32 cellular contexts compared by ENCODE assay signal in the genomic region with DNA sequence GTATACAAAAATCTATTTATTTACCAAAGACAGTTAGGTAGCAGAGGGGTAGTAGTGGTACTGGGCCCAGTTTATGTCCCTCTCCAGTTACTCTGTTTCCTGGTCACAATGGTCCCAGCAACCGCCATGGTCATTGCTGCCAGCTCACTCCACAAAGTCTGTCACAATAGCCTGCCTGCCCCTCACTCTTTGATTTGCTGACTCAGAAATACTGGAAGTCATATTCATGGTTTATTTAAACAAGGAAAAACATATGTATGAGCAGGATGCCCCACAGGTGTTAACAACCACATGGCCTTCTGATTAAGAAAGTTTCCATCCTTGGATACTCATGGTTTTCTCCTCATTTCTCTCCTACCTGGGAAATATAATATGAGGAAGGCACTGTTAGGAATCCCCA. TPM values are rescaled to one million over a fixed set of nuclear protein-coding genes. Genes with fewer than 3 reads are reported as not detected.
"Had no signal": no experiment of that assay in that cellular context is flagged by ENCODE, and none has a peak within 500 bp of the region (broad histone marks: within the 10 kb centered on the region; RNA-seq: fewer than 3 reads in every experiment).

No MANE protein-coding gene starts in this region.

- H3K4me1 ChIP-seq: neural progenitor cell, parathyroid adenoma, psoas muscle, right atrium auricular region, stomach, testis, tibial artery, upper lobe of right lung had no signal

- H3K27me3 ChIP-seq: neural progenitor cell, neutrophil, right atrium auricular region, stomach, testis, tibial artery, upper lobe of right lung had no signal

- DNase-seq: hypothalamus; immature natural killer cell; islet precursor cell; left ventricle myocardium inferior; mesendoderm; naive B cell; natural killer cell; nephron progenitor cell; occipital lobe; psoas muscle; stimulated activated CD4-positive, alpha-beta T cell treated with anti-CD3 and anti-CD28 coated beads, Interleukin-12 subunit alpha, Interleukin-12 subunit beta, amount 100 ng/mL, for 4 hours; stimulated activated CD4-positive, alpha-beta T cell treated with anti-CD3 and anti-CD28 coated beads, Interleukin-15, amount 100 ng/mL, for 24 hours; stimulated activated CD4-positive, alpha-beta T cell treated with anti-CD3 and anti-CD28 coated beads, Interleukin-2, amount 100 ng/mL, for 24 hours; stimulated activated CD4-positive, alpha-beta T cell treated with anti-CD3 and anti-CD28 coated beads, Interleukin-4, amount 100 ng/mL, for 1 hour; stimulated activated naive B cell treated with anti-CD40 and anti-IgM and Interleukin-4, amounts not matched to agents 10 μg/mL and 1 μg/mL and 100 μg/mL, for 72 hours; stimulated activated naive CD8-positive, alpha-beta T cell treated with anti-CD3 and anti-CD28 coated beads, Interleukin-15, Interleukin-2, amounts not matched to agents 100 U/mL and 50 U/mL, for 24 hours; stomach; testis; tibial artery; trophoblast cell; upper lobe of right lung had no signal

- H3K36me3 ChIP-seq: left ventricle myocardium inferior, neural progenitor cell, neutrophil, right atrium auricular region, stomach, tibial artery, upper lobe of right lung had no signal

- FAIRE-seq: urothelium cell line had no signal

- H3K4me2 ChIP-seq: neural progenitor cell had no signal

- H3K9ac ChIP-seq: neural progenitor cell, parathyroid adenoma had no signal

- H3K9me3 ChIP-seq: left ventricle myocardium inferior, neutrophil, psoas muscle, right atrium auricular region, stomach, testis, tibial artery, upper lobe of right lung had no signal

- H3K79me2 ChIP-seq: parathyroid adenoma had no signal

- H2AFZ ChIP-seq: neural progenitor cell, parathyroid adenoma had no signal

- H3K27ac ChIP-seq: left ventricle myocardium inferior, neural progenitor cell, neutrophil, parathyroid adenoma, psoas muscle, right atrium auricular region, skin epidermis, stomach, testis, tibial artery, upper lobe of right lung had no signal

- H3K4me3 ChIP-seq: left ventricle myocardium inferior, lung, neural progenitor cell, psoas muscle, right atrium auricular region, skin epidermis, stomach, testis, tibial artery, upper lobe of right lung had no signal

- ATAC-seq: natural killer cell; psoas muscle; sciatic nerve; stimulated activated naive B cell treated with anti-CD40 and anti-IgM and Interleukin-4, amounts not matched to agents 10 μg/mL and 1 μg/mL and 100 μg/mL, for 72 hours; stimulated activated naive CD8-positive, alpha-beta T cell treated with anti-CD3 and anti-CD28 coated beads, Interleukin-15, Interleukin-2, amounts not matched to agents 100 U/mL and 50 U/mL, for 24 hours; upper lobe of right lung had no signal

RNA-seq across cellular contexts. Expression of a gene that starts 49.2 kb away (rescaled TPM):
- total RNA-seq: kidney epithelial cell, left ventricle myocardium inferior, mesothelial cell of epicardium, osteocyte, right atrium auricular region, upper lobe of right lung had no signal
- polyA plus RNA-seq: immature natural killer cell had no signal
